In genomic region chr7:1106063-1106782, GRCh38 we compare ENCODE assay signal across 1 cellular context.
TF ChIP-seq lines count a peak whose summit lies in the region.

No MANE protein-coding gene starts in this region.

TF ChIP-seq in HepG2, 621 proteins besides CTCF, POLR2A, EP300 and RAD21:
- TF ChIP-seq FOXC1 (CRISPR knock-in tag; IDR thresholded peaks at IDR 0.05; ENCODE audit: borderline replicate concordance) (no peak), XRCC5 (optimal IDR thresholded peaks at IDR 0.05; ENCODE audit: low read length) (no peak), SRY (CRISPR knock-in tag; IDR thresholded peaks at IDR 0.05) (no peak), CEBPB (IDR thresholded peaks at IDR 0.05; ENCODE audit: borderline replicate concordance, low read depth, low read length) (no peak), AGO2 (optimal IDR thresholded peaks at IDR 0.05; ENCODE audit: low read depth, low read length) (peak; percentile 26), TSC22D2 (CRISPR knock-in tag; IDR thresholded peaks at IDR 0.05; ENCODE audit: borderline replicate concordance) (no peak), MAZ (IDR thresholded peaks at IDR 0.05; ENCODE audit: borderline replicate concordance, low read depth, low read length) (no peak), MAZ (CRISPR knock-in tag; IDR thresholded peaks at IDR 0.05; ENCODE audit: low read depth) (no peak), ZNF704 (CRISPR knock-in tag; IDR thresholded peaks at IDR 0.05; ENCODE audit: borderline replicate concordance) (no peak)
